31 cellular contexts compared by ENCODE assay signal in the genomic region with DNA sequence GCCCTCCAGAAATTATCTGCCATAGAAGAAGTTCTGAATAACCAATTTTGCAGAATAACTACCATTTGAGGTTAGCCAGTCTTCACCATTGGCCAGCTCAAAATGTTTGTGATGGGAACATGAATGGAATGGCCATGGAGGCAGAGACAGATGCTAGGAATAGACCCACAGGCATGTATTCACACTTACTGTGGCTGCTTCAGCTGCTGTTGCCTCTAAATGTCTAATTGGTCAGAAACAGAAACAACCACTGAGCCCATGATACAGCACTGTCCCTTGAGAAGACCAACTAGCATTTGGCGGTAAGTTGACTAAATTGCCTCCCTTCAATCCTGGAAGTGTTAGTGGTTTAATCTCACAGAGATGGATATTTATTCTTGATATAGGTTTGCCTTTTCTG. TPM values are rescaled to one million over a fixed set of nuclear protein-coding genes. Genes with fewer than 3 reads are reported as not detected.
"Had no signal": no experiment of that assay in that cellular context is flagged by ENCODE, and none has a peak within 500 bp of the region (broad histone marks: within the 10 kb centered on the region; RNA-seq: fewer than 3 reads in every experiment).

No MANE protein-coding gene starts in this region.

- H3K4me1 ChIP-seq: stomach, suprapubic skin, testis, thyroid gland, tibial artery, tibial nerve, transverse colon, upper lobe of left lung, upper lobe of right lung, uterus, vagina had no signal

- H3K4me3 ChIP-seq: stomach, suprapubic skin, testis, thoracic aorta, thyroid gland, tibial artery, tibial nerve, transverse colon, upper lobe of left lung, upper lobe of right lung, uterus, vagina had no signal

- H3K36me3 ChIP-seq: stomach, suprapubic skin, thoracic aorta, thyroid gland, tibial artery, tibial nerve, transverse colon, upper lobe of left lung, upper lobe of right lung, uterus, vagina had no signal

- DNase-seq: stimulated activated CD4-positive, alpha-beta T cell treated with anti-CD3 and anti-CD28 coated beads, Interleukin-2, amount 100 ng/mL, for 48 hours; stimulated activated CD4-positive, alpha-beta T cell treated with anti-CD3 and anti-CD28 coated beads, Interleukin-4, amount 100 ng/mL, for 1 hour; stimulated activated CD4-positive, alpha-beta T cell treated with anti-CD3 and anti-CD28 coated beads, Interleukin-4, amount 100 ng/mL, for 24 hours; stimulated activated CD4-positive, alpha-beta T cell treated with anti-CD3 and anti-CD28 coated beads, Interleukin-4, amount 100 ng/mL, for 4 hours; stimulated activated CD8-positive, alpha-beta memory T cell treated with anti-CD3 and anti-CD28 coated beads, Interleukin-4, amount 100 ng/mL, for 48 hours; stimulated activated naive B cell treated with anti-CD40 and anti-IgM and Interleukin-4, amounts not matched to agents 10 μg/mL and 1 μg/mL and 100 μg/mL, for 72 hours; stimulated activated naive CD4-positive, alpha-beta T cell; stimulated activated naive CD4-positive, alpha-beta T cell treated with Interleukin-2 at 50 U/mL for 16 hours; stimulated activated naive CD8-positive, alpha-beta T cell treated with anti-CD3 and anti-CD28 coated beads, Interleukin-15, amount 100 ng/mL, for 72 hours; stimulated activated naive CD8-positive, alpha-beta T cell treated with anti-CD3 and anti-CD28 coated beads, Interleukin-15, Interleukin-2, amounts not matched to agents 100 U/mL and 50 U/mL, for 24 hours; stomach; substantia nigra; testis; thyroid gland; tibial artery; transverse colon; trophoblast cell; upper lobe of right lung; uterus had no signal

- H3K9me3 ChIP-seq: testis, thoracic aorta, thyroid gland, tibial artery, tibial nerve, transverse colon, upper lobe of left lung, upper lobe of right lung, uterus, vagina had no signal

- ATAC-seq: stimulated activated effector memory CD8-positive, alpha-beta T cell treated with anti-CD3 and anti-CD28 coated beads, Interleukin-12 subunit alpha, Interleukin-12 subunit beta, amount 100 ng/mL, for 72 hours; stimulated activated memory B cell treated with anti-CD40 and anti-IgM and Interleukin-4, amounts not matched to agents 10 μg/mL and 1 μg/mL and 100 μg/mL, for 72 hours; stimulated activated naive B cell treated with anti-CD40 and anti-IgM and Interleukin-4, amounts not matched to agents 10 μg/mL and 1 μg/mL and 100 μg/mL, for 72 hours; stimulated activated naive CD8-positive, alpha-beta T cell treated with anti-CD3 and anti-CD28 coated beads, Interleukin-15, amount 100 ng/mL, for 72 hours; stimulated activated naive CD8-positive, alpha-beta T cell treated with anti-CD3 and anti-CD28 coated beads, Interleukin-15, Interleukin-2, amounts not matched to agents 100 U/mL and 50 U/mL, for 24 hours; upper lobe of right lung had no signal

- H3K27ac ChIP-seq: stomach, suprapubic skin, testis, thoracic aorta, thyroid gland, tibial artery, tibial nerve, transverse colon, upper lobe of left lung, upper lobe of right lung, uterus, vagina had no signal

- H3K27me3 ChIP-seq: stomach, suprapubic skin, testis, thyroid gland, tibial artery, tibial nerve, transverse colon, upper lobe of left lung, upper lobe of right lung, uterus, vagina had no signal

RNA-seq across cellular contexts. Expression of a gene that starts 38.6 kb away (rescaled TPM):
- total RNA-seq: stomach, subcutaneous adipose tissue, suprapubic skin, temporal lobe, testis, thoracic aorta, thyroid gland, tibial nerve, transverse colon, upper lobe of left lung, upper lobe of right lung, ureter, urinary bladder, uterus, vagina had no signal
- polyA plus RNA-seq: stomach, thymus, urinary bladder had no signal
